Comparison of ENCODE assay signal across 1 cellular context in genomic region chr19:48955308-48955958, GRCh38.
A peak's percentile ranks its signal among the peaks of the same experiment; 100 is the strongest.
TF ChIP-seq lines count a peak whose summit lies in the region.

No MANE protein-coding gene starts in this region.

TF ChIP-seq in HEK293, 187 proteins besides CTCF, POLR2A, EP300 and RAD21 (continued from another document):
- TF ChIP-seq ZNF645 (tag by site-specific recombination; IDR thresholded peaks at IDR 0.05) (no peak), ZFP37 (tag by site-specific recombination; IDR thresholded peaks at IDR 0.05) (no peak), SALL2 (tag by site-specific recombination; IDR thresholded peaks at IDR 0.05; ENCODE audit: borderline replicate concordance) (no peak), ZNF391 (tag by site-specific recombination; IDR thresholded peaks at IDR 0.05; ENCODE audit: borderline replicate concordance, low read depth) (no peak), SP2 (tag by site-specific recombination; IDR thresholded peaks at IDR 0.05) (no peak), SCRT1 (tag by site-specific recombination; IDR thresholded peaks at IDR 0.05; ENCODE audit: borderline replicate concordance) (no peak), ZNF202 (tag by site-specific recombination; IDR thresholded peaks at IDR 0.05; ENCODE audit: borderline replicate concordance) (no peak), ZBTB48 (tag by site-specific recombination; IDR thresholded peaks at IDR 0.05) (peak; percentile 18; the same call in 1 of the 2 replicates), OSR2 (tag by site-specific recombination; IDR thresholded peaks at IDR 0.05) (no peak), ZNF174 (tag by site-specific recombination; IDR thresholded peaks at IDR 0.05) (no peak), ZBTB7A (tag by site-specific recombination; IDR thresholded peaks at IDR 0.05; ENCODE audit: low read depth) (no peak)
